ENCODE assay signal across 11 cellular contexts in the genomic region with DNA sequence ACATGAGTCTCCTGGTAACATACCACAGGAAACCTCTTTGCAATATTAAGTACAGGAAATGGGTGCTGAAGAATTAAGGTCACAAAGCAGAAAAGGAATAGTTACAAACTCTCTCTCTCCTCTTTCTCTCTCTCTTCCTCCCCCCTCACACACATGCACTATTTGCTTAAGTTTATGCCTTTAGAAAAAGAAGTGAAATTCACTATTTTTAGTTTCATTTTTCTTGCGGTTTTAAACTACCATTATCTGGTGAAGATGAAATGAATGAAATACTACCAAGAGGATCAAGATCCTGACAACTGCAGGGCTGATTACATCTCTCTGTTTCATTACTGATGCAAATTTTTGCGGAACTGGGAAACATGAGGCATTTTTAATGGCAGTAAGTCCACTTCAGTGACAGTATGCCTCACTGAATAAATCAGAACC.
A peak's percentile ranks its signal among the peaks of the same experiment; 100 is the strongest.
DNase-seq lines count a peak whose midpoint lies in the region; ATAC-seq and TF ChIP-seq lines count a peak whose summit lies in the region.
"Had no signal": no experiment of that assay in that cellular context is flagged by ENCODE, and none has a peak within 500 bp of the region (broad histone marks: within the 10 kb centered on the region; RNA-seq: fewer than 3 reads in every experiment).

No MANE protein-coding gene starts in this region.

- no peak overlapping the region for H3K27ac ChIP-seq in breast epithelium
- H3K27ac ChIP-seq: VCaP had no signal

- H3K27ac Mint-ChIP-seq in activated T-helper 17 cell treated with anti-CD3 and anti-CD28 coated beads, Interleukin-2, amount 50 U/mL, for 72 hours, result no peak overlapping the region

- no peaks in the 10 kb centered on the region for H3K27me3 ChIP-seq in breast epithelium

- H3K4me1 ChIP-seq in breast epithelium, result no peaks in the 10 kb centered on the region

- H3K4me1 Mint-ChIP-seq in activated T-helper 17 cell treated with anti-CD3 and anti-CD28 coated beads, Interleukin-2, amount 50 U/mL, for 72 hours, result no peaks in the 10 kb centered on the region
- H3K4me1 Mint-ChIP-seq: central memory CD8-positive, alpha-beta T cell had no signal

- no peaks in the 10 kb centered on the region for H3K36me3 Mint-ChIP-seq in activated T-helper 17 cell treated with anti-CD3 and anti-CD28 coated beads, Interleukin-2, amount 50 U/mL, for 72 hours (ENCODE audit: low read depth)

- H3K4me3 ChIP-seq in breast epithelium, result no peak overlapping the region

- H3K9me3 Mint-ChIP-seq in activated T-helper 17 cell treated with anti-CD3 and anti-CD28 coated beads, Interleukin-2, amount 50 U/mL, for 72 hours, result no peaks in the 10 kb centered on the region

- TF ChIP-seq CTCF in breast epithelium (IDR thresholded peaks at IDR 0.05), result no peak

- TF ChIP-seq POLR2A in breast epithelium (IDR thresholded peaks at IDR 0.05), result no peak

- H3K27me3 Mint-ChIP-seq in activated T-helper 17 cell treated with anti-CD3 and anti-CD28 coated beads, Interleukin-2, amount 50 U/mL, for 72 hours, result no peaks in the 10 kb centered on the region
- H3K27me3 Mint-ChIP-seq: central memory CD8-positive, alpha-beta T cell had no signal

- no peaks in the 10 kb centered on the region for H3K36me3 ChIP-seq in breast epithelium

- intact Hi-C loops in breast epithelium (cut with DNase I; ENCODE audit: low total_unique reads), result no loop called here

- peak overlapping the region; percentile 49 for H3K4me3 Mint-ChIP-seq in activated T-helper 17 cell treated with anti-CD3 and anti-CD28 coated beads, Interleukin-2, amount 50 U/mL, for 72 hours
- H3K4me3 Mint-ChIP-seq: central memory CD8-positive, alpha-beta T cell had no signal

- H3K9me3 ChIP-seq in breast epithelium, result peaks cover 0 to 10% of the 10 kb centered on the region in 2 donors

- peak; percentile 95 for ATAC-seq in GM18520 (IDR thresholded peaks at IDR 0.05; ENCODE audit: unreplicated experiment)
- ATAC-seq in GM21717 (IDR thresholded peaks at IDR 0.05; ENCODE audit: unreplicated experiment), result peak; percentile 96
- ATAC-seq in HG03457 (IDR thresholded peaks at IDR 0.05; ENCODE audit: unreplicated experiment), result peak; percentile 93
- peak; percentile 58 for ATAC-seq in activated T-helper 17 cell treated with anti-CD3 and anti-CD28 coated beads, Interleukin-2, amount 50 U/mL, for 72 hours (replicated peaks)

- DNase-seq in activated CD8-positive, alpha-beta memory T cell treated with anti-CD3 and anti-CD28 coated beads, Interleukin-2, amount 50 U/mL, for 4 hours, result no peak
- DNase-seq in SW480 (ENCODE audit: low spot score), result no peak
- DNase-seq in UCSD-AML1 (lab: John Stamatoyannopoulos, UW; ENCODE audit: unreplicated experiment), result no peak
- DNase-seq in breast epithelium (ENCODE audit: low spot score in 2 of 2), result no peak
- DNase-seq: NCI-H1436 had no signal
